Comparison of ENCODE assay signal across 9 cellular contexts in the genomic region with DNA sequence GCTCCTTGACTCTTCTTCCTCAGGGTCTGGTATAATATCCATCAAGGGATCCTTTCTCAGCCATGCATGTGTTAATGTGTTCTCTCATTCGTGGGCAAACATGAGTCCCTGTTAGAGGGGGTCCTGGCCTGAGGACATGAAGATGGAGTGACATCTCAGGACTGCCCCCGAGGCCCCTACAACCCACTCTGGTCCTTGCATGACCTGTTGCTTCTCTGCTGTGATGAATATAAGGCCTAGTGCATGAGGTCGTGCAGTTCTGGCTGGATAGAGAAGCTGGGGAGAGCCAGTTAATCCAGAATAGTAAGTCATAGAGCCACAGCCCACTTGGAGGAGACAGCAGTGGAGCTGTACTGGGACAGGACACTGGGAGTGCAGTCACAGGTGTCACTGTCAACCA. TPM values are rescaled to one million over a fixed set of nuclear protein-coding genes. Genes with fewer than 3 reads are reported as not detected.
"Had no signal": no experiment of that assay in that cellular context is flagged by ENCODE, and none has a peak within 500 bp of the region (broad histone marks: within the 10 kb centered on the region; RNA-seq: fewer than 3 reads in every experiment).

No MANE protein-coding gene starts in this region.

- H3K4me3 ChIP-seq: GM23248, HAP-1 had no signal

- H3K9me3 ChIP-seq: HAP-1 had no signal

- DNase-seq: GM23248, GOT3, H7, HFFc6, KBM-7 had no signal

- H2AFZ ChIP-seq: GM23248 had no signal

- H3K27ac ChIP-seq: GM23248, HL-60 had no signal

- H3K4me1 ChIP-seq: HAP-1 had no signal

- H3K36me3 ChIP-seq: HAP-1 had no signal

RNA-seq across cellular contexts. Expression of a gene that starts 4.6 kb away (rescaled TPM):
- total RNA-seq: GM23248, HepG2, HFFc6, HT1080 had no signal
